In the genomic region with DNA sequence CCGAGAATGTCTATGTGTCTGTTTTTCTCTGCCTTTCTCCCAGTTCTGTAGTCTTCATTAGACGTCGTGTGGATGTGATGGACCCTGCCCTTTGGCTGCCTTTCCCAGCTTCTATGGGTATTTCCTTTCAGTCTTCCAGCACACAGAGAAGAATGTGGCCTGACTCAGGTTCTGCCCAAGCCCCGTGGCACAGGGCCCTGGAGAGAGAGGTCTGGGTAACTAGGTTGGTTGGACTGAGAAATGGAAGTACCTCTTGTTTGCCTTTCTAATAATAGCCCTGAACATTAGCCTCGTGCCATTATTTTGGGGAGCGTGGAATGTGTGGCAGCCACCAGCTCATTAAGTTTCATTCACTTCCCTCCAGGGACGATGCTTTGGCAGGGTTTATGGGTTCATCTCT, we compare ENCODE assay signal across 1 cellular context.
TF ChIP-seq lines count a peak whose summit lies in the region.

No MANE protein-coding gene starts in this region.

TF ChIP-seq in HepG2, 621 proteins besides CTCF, POLR2A, EP300 and RAD21:
- TF ChIP-seq MBNL3 (CRISPR knock-in tag; conservative IDR thresholded peaks at IDR 0.05) (no peak), ZFP1 (CRISPR knock-in tag; IDR thresholded peaks at IDR 0.05) (no peak), SCMH1 (CRISPR knock-in tag; IDR thresholded peaks at IDR 0.05; ENCODE audit: borderline replicate concordance) (no peak), RXRA (CRISPR knock-in tag; IDR thresholded peaks at IDR 0.05) (no peak), KAT7 (CRISPR knock-in tag; IDR thresholded peaks at IDR 0.05; ENCODE audit: borderline replicate concordance) (no peak), YY1 (IDR thresholded peaks at IDR 0.05; ENCODE audit: insufficient read depth, insufficient replicate concordance, low read depth, low read length) (no peak)
- TF ChIP-seq, protein P1, sequence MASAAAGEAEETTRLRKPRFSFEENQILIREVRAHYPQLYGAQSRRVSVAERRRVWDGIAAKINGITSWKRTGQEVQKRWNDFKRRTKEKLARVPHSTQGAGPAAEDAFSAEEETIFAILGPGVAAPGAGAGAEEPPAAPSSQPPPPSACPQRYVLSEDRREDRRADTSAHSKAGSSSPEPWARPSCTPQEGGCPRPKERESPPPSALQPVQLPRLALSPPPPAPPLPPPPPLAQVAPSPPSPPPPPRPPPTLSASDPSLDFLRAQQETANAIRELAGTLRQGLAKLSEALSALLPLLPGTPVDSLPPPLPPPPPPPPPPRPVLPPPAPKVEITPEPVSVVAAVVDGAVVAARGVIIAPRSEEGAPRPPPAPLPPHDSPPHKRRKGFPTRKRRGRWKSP (CRISPR knock-in tag; IDR thresholded peaks at IDR 0.05): no peak
- TF ChIP-seq, protein P2, sequence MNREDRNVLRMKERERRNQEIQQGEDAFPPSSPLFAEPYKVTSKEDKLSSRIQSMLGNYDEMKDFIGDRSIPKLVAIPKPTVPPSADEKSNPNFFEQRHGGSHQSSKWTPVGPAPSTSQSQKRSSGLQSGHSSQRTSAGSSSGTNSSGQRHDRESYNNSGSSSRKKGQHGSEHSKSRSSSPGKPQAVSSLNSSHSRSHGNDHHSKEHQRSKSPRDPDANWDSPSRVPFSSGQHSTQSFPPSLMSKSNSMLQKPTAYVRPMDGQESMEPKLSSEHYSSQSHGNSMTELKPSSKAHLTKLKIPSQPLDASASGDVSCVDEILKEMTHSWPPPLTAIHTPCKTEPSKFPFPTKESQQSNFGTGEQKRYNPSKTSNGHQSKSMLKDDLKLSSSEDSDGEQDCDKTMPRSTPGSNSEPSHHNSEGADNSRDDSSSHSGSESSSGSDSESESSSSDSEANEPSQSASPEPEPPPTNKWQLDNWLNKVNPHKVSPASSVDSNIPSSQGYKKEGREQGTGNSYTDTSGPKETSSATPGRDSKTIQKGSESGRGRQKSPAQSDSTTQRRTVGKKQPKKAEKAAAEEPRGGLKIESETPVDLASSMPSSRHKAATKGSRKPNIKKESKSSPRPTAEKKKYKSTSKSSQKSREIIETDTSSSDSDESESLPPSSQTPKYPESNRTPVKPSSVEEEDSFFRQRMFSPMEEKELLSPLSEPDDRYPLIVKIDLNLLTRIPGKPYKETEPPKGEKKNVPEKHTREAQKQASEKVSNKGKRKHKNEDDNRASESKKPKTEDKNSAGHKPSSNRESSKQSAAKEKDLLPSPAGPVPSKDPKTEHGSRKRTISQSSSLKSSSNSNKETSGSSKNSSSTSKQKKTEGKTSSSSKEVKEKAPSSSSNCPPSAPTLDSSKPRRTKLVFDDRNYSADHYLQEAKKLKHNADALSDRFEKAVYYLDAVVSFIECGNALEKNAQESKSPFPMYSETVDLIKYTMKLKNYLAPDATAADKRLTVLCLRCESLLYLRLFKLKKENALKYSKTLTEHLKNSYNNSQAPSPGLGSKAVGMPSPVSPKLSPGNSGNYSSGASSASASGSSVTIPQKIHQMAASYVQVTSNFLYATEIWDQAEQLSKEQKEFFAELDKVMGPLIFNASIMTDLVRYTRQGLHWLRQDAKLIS (CRISPR knock-in tag; IDR thresholded peaks at IDR 0.05): no peak
